In genomic region chr15:100726070-100726420, GRCh38 we compare ENCODE assay signal across 28 cellular contexts.
DNase-seq lines count a peak whose midpoint lies in the region; ATAC-seq and TF ChIP-seq lines count a peak whose summit lies in the region.
"Had no signal": no experiment of that assay in that cellular context is flagged by ENCODE, and none has a peak within 500 bp of the region (broad histone marks: within the 10 kb centered on the region; RNA-seq: fewer than 3 reads in every experiment).

No MANE protein-coding gene starts in this region.

- no peaks in the 10 kb centered on the region for H3K79me2 ChIP-seq in osteoblast (ENCODE audit: insufficient read depth, low read length)

- H3K4me2 ChIP-seq in BLaER1 (peak overlapping the region; percentile 67), osteoblast (ENCODE audit: insufficient read depth, low read length) (no peak overlapping the region)

- POLR2A ChIA-PET in naive thymus-derived CD8-positive, alpha-beta T cell (lab: Charles Lee), result interaction anchor here (0.7 kb wide), 1 partner anchor 757 kb away, joined by 5 read pairs; no protein-coding TSS in a partner anchor

- H3K36me3 Mint-ChIP-seq in HFFc6 (ENCODE audit: low read depth), result no peaks in the 10 kb centered on the region
- H3K36me3 Mint-ChIP-seq in naive thymus-derived CD8-positive, alpha-beta T cell, result no peaks in the 10 kb centered on the region
- H3K36me3 Mint-ChIP-seq: activated naive CD8-positive, alpha-beta T cell treated with anti-CD3 and anti-CD28 coated beads for 36 hours had no signal

- H3K36me3 ChIP-seq in BLaER1, result no peaks in the 10 kb centered on the region
- no peaks in the 10 kb centered on the region for H3K36me3 ChIP-seq in colonic mucosa
- no peaks in the 10 kb centered on the region for H3K36me3 ChIP-seq in osteoblast (ENCODE audit: insufficient read depth, low read length)
- no peaks in the 10 kb centered on the region for H3K36me3 ChIP-seq in left lung
- H3K36me3 ChIP-seq: esophagus muscularis mucosa, gastroesophageal sphincter, left ventricle myocardium inferior, MG63, sigmoid colon had no signal

- no peaks in the 10 kb centered on the region for H4K20me1 ChIP-seq in BLaER1
- H4K20me1 ChIP-seq in osteoblast (ENCODE audit: insufficient read depth, low read length), result no peaks in the 10 kb centered on the region

- peak overlapping the region; percentile 7 for H2AFZ ChIP-seq in osteoblast (ENCODE audit: low read length)

- TF ChIP-seq CTCF in HFFc6 (IDR thresholded peaks at IDR 0.05) (no peak), colonic mucosa (IDR thresholded peaks at IDR 0.05) (no peak), osteoblast (IDR thresholded peaks at IDR 0.05; ENCODE audit: extremely low read depth, low read depth, low read length) (no peak), left lung (IDR thresholded peaks at IDR 0.05) (no peak)

- H3K9ac ChIP-seq in BLaER1, result no peak overlapping the region
- H3K9ac ChIP-seq in colonic mucosa (ENCODE audit: low read depth in 2 of 2, low read length in 2 of 2), result no peak overlapping the region

- DNase-seq in HFFc6 (no peak), colonic mucosa (peak; percentile 12), osteoblast (ENCODE audit: insufficient read length, low spot score, missing footprints) (no peak), left lung (no peak), UCSD-AML1 (lab: John Stamatoyannopoulos, UW; ENCODE audit: unreplicated experiment) (no peak), NOMO-1 treated with DMSO at 0.1 percent for 48 hours (lab: John Stamatoyannopoulos, UW; ENCODE audit: unreplicated experiment) (no peak)
- no peak for DNase-seq in naive thymus-derived CD8-positive, alpha-beta T cell
- DNase-seq: activated B cell treated with CpG ODN at 0.5 μM for 24 hours; activated CD4-positive, alpha-beta T cell treated with anti-CD3 and anti-CD28 coated beads, Interleukin-2, amount 50 U/mL, for 4 hours; activated naive CD8-positive, alpha-beta T cell treated with anti-CD3 and anti-CD28 coated beads for 36 hours; effector memory CD4-positive, alpha-beta T cell; hypothalamus; left ventricle myocardium inferior; MG63; NCI-H1417; NCI-H2081 treated with DMSO at 0.1 percent for 48 hours; NCI-H345; NCI-H748 treated with DMSO at 0.1 percent for 48 hours; RPMI8226; T-helper 9 cell had no signal

- peaks cover 4% of the 10 kb centered on the region; the same call in 1 of the 2 replicates for H3K27me3 Mint-ChIP-seq in HFFc6 (ENCODE audit: insufficient read depth)
- peaks cover 0 to 8% (median 4%) of the 10 kb centered on the region in 5 donors for H3K27me3 Mint-ChIP-seq in naive thymus-derived CD8-positive, alpha-beta T cell

- H3K27me3 ChIP-seq in BLaER1, result no peaks in the 10 kb centered on the region
- no peaks in the 10 kb centered on the region for H3K27me3 ChIP-seq in colonic mucosa
- no peaks in the 10 kb centered on the region for H3K27me3 ChIP-seq in osteoblast (ENCODE audit: insufficient read depth, low read length)
- no peaks in the 10 kb centered on the region for H3K27me3 ChIP-seq in left lung
- H3K27me3 ChIP-seq: esophagus muscularis mucosa, gastroesophageal sphincter, MG63, sigmoid colon had no signal

- peaks cover 46% of the 10 kb centered on the region for H3K4me1 ChIP-seq in BLaER1
- H3K4me1 ChIP-seq in colonic mucosa, result no peaks in the 10 kb centered on the region
- peaks cover 58% of the 10 kb centered on the region for H3K4me1 ChIP-seq in osteoblast (ENCODE audit: insufficient read depth, low read length)
- peaks cover 6 to 14% of the 10 kb centered on the region in 2 donors for H3K4me1 ChIP-seq in left lung
- H3K4me1 ChIP-seq: left ventricle myocardium inferior had no signal

- H3K27ac Mint-ChIP-seq in HFFc6, result peak overlapping the region; percentile 81
- no peak overlapping the region for H3K27ac Mint-ChIP-seq in naive thymus-derived CD8-positive, alpha-beta T cell
- H3K27ac Mint-ChIP-seq: activated B cell treated with CpG ODN at 0.5 μM for 24 hours; activated naive CD8-positive, alpha-beta T cell treated with anti-CD3 and anti-CD28 coated beads for 36 hours; activated T-helper 2 cell treated with anti-CD3 and anti-CD28 coated beads, Interferon-gamma antibody, Interleukin-2, Interleukin-4, amounts not matched to agents 10 μg/mL and 5 μg/mL and 100 μg/mL, durations not matched to agents 14 hours and 24 hours and 36 hours; progenitor cell of endocrine pancreas had no signal

- H3K9me3 Mint-ChIP-seq in HFFc6, result no peaks in the 10 kb centered on the region
- no peaks in the 10 kb centered on the region for H3K9me3 Mint-ChIP-seq in naive thymus-derived CD8-positive, alpha-beta T cell
- H3K9me3 Mint-ChIP-seq: activated B cell treated with CpG ODN at 0.5 μM for 24 hours; activated naive CD8-positive, alpha-beta T cell treated with anti-CD3 and anti-CD28 coated beads for 36 hours; activated T-helper 2 cell treated with anti-CD3 and anti-CD28 coated beads, Interferon-gamma antibody, Interleukin-2, Interleukin-4, amounts not matched to agents 10 μg/mL and 5 μg/mL and 100 μg/mL, durations not matched to agents 14 hours and 24 hours and 36 hours; neural crest cell had no signal

- H3K4me3 Mint-ChIP-seq in HFFc6, result no peak overlapping the region
- no peak overlapping the region for H3K4me3 Mint-ChIP-seq in naive thymus-derived CD8-positive, alpha-beta T cell
- H3K4me3 Mint-ChIP-seq: activated B cell treated with CpG ODN at 0.5 μM for 24 hours; activated naive CD8-positive, alpha-beta T cell treated with anti-CD3 and anti-CD28 coated beads for 36 hours; neural crest cell had no signal

- H3K9me3 ChIP-seq in BLaER1, result no peaks in the 10 kb centered on the region
- H3K9me3 ChIP-seq in colonic mucosa, result no peaks in the 10 kb centered on the region
- no peaks in the 10 kb centered on the region for H3K9me3 ChIP-seq in osteoblast (ENCODE audit: low read depth, low read length)
- H3K9me3 ChIP-seq in left lung, result no peaks in the 10 kb centered on the region
- H3K9me3 ChIP-seq: esophagus muscularis mucosa, gastroesophageal sphincter, left ventricle myocardium inferior, MG63, sigmoid colon had no signal

- intact Hi-C loops in colonic mucosa (cut with DNase I), result no loop called here
- intact Hi-C loops in left lung (cut with DNase I), result no loop called here

- H3K4me1 Mint-ChIP-seq in HFFc6 (ENCODE audit: low read depth), result peaks cover 63% of the 10 kb centered on the region
- no peaks in the 10 kb centered on the region for H3K4me1 Mint-ChIP-seq in naive thymus-derived CD8-positive, alpha-beta T cell
- H3K4me1 Mint-ChIP-seq: activated B cell treated with CpG ODN at 0.5 μM for 24 hours; activated naive CD8-positive, alpha-beta T cell treated with anti-CD3 and anti-CD28 coated beads for 36 hours had no signal

- ATAC-seq in naive thymus-derived CD8-positive, alpha-beta T cell, result no peak
- ATAC-seq in left lung, result no peak
- ATAC-seq: gastroesophageal sphincter, K562 had no signal

- H3K4me3 ChIP-seq in BLaER1 (no peak overlapping the region), colonic mucosa (no peak overlapping the region), osteoblast (ENCODE audit: insufficient read depth, low read length) (no peak overlapping the region), left lung (no peak overlapping the region)
- H3K4me3 ChIP-seq: esophagus muscularis mucosa, gastroesophageal sphincter, K562, left ventricle myocardium inferior, MG63, sigmoid colon had no signal

- H3K27ac ChIP-seq in BLaER1, result no peak overlapping the region
- no peak overlapping the region for H3K27ac ChIP-seq in colonic mucosa
- peak overlapping the region; percentile 96 for H3K27ac ChIP-seq in osteoblast (ENCODE audit: low read depth, low read length)
- H3K27ac ChIP-seq in left lung, result no peak overlapping the region
- H3K27ac ChIP-seq: esophagus muscularis mucosa, gastroesophageal sphincter, left ventricle myocardium inferior, sigmoid colon had no signal
